In the genomic region with DNA sequence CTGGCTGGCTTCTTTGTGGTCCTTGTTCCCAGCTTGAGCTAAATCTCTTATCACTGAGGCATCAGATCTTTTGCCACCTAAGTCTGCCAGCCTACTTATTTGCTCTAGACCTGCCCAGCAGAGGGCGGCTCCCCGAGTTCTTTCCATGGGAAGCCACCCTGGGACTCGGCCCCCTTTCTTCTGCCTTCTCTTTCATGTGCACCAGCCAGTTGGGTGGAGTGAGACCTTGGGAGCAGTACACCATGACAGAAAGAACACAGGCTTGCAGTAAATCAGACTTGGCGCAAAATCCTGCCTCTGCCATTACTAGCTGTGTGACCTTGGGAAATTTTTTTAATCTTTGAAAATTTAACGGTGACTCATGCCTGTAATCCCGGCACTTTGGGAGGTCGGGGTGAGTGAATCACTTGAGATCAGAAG, we compare ENCODE assay signal across 1 cellular context.
TF ChIP-seq lines count a peak whose summit lies in the region.

No MANE protein-coding gene starts in this region.

TF ChIP-seq in HepG2, 621 proteins besides CTCF, POLR2A, EP300 and RAD21 (continued from another document):
- TF ChIP-seq YEATS2 (CRISPR knock-in tag; IDR thresholded peaks at IDR 0.05; ENCODE audit: borderline replicate concordance) (no peak), SMC3 (IDR thresholded peaks at IDR 0.05; ENCODE audit: low read length) (0 out of 2 replicates have a peak, but pooled peaks have one; percentile 16)
